Comparison of ENCODE assay signal across 1 cellular context in the genomic region with DNA sequence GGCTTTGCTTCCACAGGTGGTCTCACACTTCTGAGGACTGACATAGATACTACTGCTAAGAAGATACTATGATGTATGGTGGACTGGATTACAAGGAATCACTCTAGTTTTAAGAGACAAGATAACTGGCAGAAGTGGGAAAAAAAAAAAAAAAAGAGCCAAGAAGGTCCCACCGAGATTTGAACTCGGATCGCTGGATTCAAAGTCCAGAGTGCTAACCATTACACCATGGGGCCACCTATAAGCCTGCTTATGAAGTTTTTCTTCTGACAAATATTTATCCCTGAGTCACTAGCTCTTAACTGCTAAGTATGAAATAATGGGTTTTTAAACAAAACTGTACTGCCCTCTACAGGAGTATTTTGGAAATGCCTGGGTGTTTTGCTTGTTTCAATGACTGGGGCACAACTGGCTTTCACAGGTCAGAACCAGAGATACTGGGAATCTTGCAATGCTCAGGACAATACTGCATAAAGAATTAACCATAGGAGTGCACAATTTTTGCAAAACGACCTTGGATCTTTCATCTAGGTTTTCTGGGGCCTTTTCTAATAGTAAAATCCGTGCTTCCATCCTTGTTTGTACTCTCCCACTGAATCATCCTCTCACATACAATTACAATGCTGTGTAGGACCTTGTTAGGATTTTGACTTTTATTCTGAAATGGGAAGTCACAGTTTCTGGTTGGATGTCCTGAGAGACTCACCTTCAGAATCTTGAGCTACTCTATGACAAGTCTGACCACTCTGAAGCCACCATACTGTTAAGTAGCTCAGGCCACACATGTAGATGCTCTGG.
TF ChIP-seq lines count a peak whose summit lies in the region.

No MANE protein-coding gene starts in this region.

TF ChIP-seq in GM12878, 131 proteins besides CTCF, POLR2A, EP300 and RAD21 (continued from another document and continues in another):
- TF ChIP-seq ZNF207 (IDR thresholded peaks at IDR 0.05; ENCODE audit: borderline replicate concordance) (0 out of 2 replicates have a peak, but pooled peaks have one; percentile 25), RELA (IDR thresholded peaks at IDR 0.05; ENCODE audit: borderline replicate concordance, partially characterized antibody) (peak; percentile 71), EED (IDR thresholded peaks at IDR 0.05; ENCODE audit: low read depth) (no peak), ASH2L (IDR thresholded peaks at IDR 0.05; ENCODE audit: borderline replicate concordance, low read depth) (no peak), ZNF217 (IDR thresholded peaks at IDR 0.05) (no peak), CHD2 (IDR thresholded peaks at IDR 0.05; ENCODE audit: borderline replicate concordance, low read depth, low read length) (no peak), SUZ12 (IDR thresholded peaks at IDR 0.05; ENCODE audit: unreplicated experiment) (no peak), MXI1 (IDR thresholded peaks at IDR 0.05; ENCODE audit: low read depth, low read length) (no peak), MYB (IDR thresholded peaks at IDR 0.05; ENCODE audit: borderline replicate concordance, low read depth, low read length) (no peak), ZBTB33 (IDR thresholded peaks at IDR 0.05) (0 out of 2 replicates have a peak, but pooled peaks have one; percentile 47), POLR2AphosphoS5 (IDR thresholded peaks at IDR 0.05; ENCODE audit: low read length) (no peak), DPF2 (IDR thresholded peaks at IDR 0.05) (no peak), IRF4 (IDR thresholded peaks at IDR 0.05; ENCODE audit: low read depth, low read length) (0 out of 2 replicates have a peak, but pooled peaks have one; percentile 26), SRF (IDR thresholded peaks at IDR 0.05; ENCODE audit: low read depth in 2 of 2, low read length in 2 of 2) (no peak), CREB1 (IDR thresholded peaks at IDR 0.05; ENCODE audit: low read depth) (0 out of 2 replicates have a peak, but pooled peaks have one; percentile 42), ZBTB40 (IDR thresholded peaks at IDR 0.05; ENCODE audit: borderline replicate concordance) (peak; percentile 73; the same call in 1 of the 2 replicates), BACH1 (IDR thresholded peaks at IDR 0.05; ENCODE audit: borderline replicate concordance) (no peak; the same call in 1 of the 2 replicates), HDGF (IDR thresholded peaks at IDR 0.05) (no peak), NFYA (IDR thresholded peaks at IDR 0.05; ENCODE audit: borderline replicate concordance, low read depth, low read length) (no peak), GATAD2B (conservative IDR thresholded peaks at IDR 0.05; ENCODE audit: low read depth) (no peak), ATF7 (IDR thresholded peaks at IDR 0.05; ENCODE audit: low read depth) (peak; percentile 72), JUNB (IDR thresholded peaks at IDR 0.05) (peak; percentile 27), ZZZ3 (IDR thresholded peaks at IDR 0.05; ENCODE audit: control insufficient read depth, insufficient read length, low read depth) (no peak), MTA2 (IDR thresholded peaks at IDR 0.05; ENCODE audit: low read depth) (no peak), CBFB (IDR thresholded peaks at IDR 0.05; ENCODE audit: low read depth) (peak; percentile 64; the same call in 1 of the 2 replicates), STAT3 (IDR thresholded peaks at IDR 0.05; ENCODE audit: low read depth, low read length) (no peak), TCF12 (IDR thresholded peaks at IDR 0.05; ENCODE audit: low read depth, low read length) (no peak), CBX3 (IDR thresholded peaks at IDR 0.05; ENCODE audit: borderline replicate concordance, low read depth) (no peak), SIX5 (IDR thresholded peaks at IDR 0.05; ENCODE audit: low read depth, low read length, severe bottlenecking) (no peak), CEBPB (IDR thresholded peaks at IDR 0.05; ENCODE audit: borderline replicate concordance in 1 of 2, low read depth in 2 of 2, low read length in 2 of 2) (no peak), ZBED1 (IDR thresholded peaks at IDR 0.05; ENCODE audit: borderline replicate concordance) (no peak), SMARCA5 (IDR thresholded peaks at IDR 0.05) (no peak)
- TF ChIP-seq, protein P1, sequence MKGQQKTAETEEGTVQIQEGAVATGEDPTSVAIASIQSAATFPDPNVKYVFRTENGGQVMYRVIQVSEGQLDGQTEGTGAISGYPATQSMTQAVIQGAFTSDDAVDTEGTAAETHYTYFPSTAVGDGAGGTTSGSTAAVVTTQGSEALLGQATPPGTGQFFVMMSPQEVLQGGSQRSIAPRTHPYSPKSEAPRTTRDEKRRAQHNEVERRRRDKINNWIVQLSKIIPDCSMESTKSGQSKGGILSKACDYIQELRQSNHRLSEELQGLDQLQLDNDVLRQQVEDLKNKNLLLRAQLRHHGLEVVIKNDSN (IDR thresholded peaks at IDR 0.05; ENCODE audit: borderline replicate concordance, extremely low read length, insufficient read depth, low read depth, low read length), result no peak
- TF ChIP-seq, protein P2, sequence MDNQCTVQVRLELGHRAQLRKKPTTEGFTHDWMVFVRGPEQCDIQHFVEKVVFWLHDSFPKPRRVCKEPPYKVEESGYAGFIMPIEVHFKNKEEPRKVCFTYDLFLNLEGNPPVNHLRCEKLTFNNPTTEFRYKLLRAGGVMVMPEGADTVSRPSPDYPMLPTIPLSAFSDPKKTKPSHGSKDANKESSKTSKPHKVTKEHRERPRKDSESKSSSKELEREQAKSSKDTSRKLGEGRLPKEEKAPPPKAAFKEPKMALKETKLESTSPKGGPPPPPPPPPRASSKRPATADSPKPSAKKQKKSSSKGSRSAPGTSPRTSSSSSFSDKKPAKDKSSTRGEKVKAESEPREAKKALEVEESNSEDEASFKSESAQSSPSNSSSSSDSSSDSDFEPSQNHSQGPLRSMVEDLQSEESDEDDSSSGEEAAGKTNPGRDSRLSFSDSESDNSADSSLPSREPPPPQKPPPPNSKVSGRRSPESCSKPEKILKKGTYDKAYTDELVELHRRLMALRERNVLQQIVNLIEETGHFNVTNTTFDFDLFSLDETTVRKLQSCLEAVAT (IDR thresholded peaks at IDR 0.05), result no peak
- TF ChIP-seq, protein P3, sequence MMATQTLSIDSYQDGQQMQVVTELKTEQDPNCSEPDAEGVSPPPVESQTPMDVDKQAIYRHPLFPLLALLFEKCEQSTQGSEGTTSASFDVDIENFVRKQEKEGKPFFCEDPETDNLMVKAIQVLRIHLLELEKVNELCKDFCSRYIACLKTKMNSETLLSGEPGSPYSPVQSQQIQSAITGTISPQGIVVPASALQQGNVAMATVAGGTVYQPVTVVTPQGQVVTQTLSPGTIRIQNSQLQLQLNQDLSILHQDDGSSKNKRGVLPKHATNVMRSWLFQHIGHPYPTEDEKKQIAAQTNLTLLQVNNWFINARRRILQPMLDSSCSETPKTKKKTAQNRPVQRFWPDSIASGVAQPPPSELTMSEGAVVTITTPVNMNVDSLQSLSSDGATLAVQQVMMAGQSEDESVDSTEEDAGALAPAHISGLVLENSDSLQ (IDR thresholded peaks at IDR 0.05), result no peak
- TF ChIP-seq, protein P4, sequence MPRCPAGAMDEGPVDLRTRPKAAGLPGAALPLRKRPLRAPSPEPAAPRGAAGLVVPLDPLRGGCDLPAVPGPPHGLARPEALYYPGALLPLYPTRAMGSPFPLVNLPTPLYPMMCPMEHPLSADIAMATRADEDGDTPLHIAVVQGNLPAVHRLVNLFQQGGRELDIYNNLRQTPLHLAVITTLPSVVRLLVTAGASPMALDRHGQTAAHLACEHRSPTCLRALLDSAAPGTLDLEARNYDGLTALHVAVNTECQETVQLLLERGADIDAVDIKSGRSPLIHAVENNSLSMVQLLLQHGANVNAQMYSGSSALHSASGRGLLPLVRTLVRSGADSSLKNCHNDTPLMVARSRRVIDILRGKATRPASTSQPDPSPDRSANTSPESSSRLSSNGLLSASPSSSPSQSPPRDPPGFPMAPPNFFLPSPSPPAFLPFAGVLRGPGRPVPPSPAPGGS (IDR thresholded peaks at IDR 0.05; ENCODE audit: borderline replicate concordance, insufficient read depth, low read depth, low read length, poor library complexity, severe bottlenecking), result no peak
- TF ChIP-seq, protein P5, sequence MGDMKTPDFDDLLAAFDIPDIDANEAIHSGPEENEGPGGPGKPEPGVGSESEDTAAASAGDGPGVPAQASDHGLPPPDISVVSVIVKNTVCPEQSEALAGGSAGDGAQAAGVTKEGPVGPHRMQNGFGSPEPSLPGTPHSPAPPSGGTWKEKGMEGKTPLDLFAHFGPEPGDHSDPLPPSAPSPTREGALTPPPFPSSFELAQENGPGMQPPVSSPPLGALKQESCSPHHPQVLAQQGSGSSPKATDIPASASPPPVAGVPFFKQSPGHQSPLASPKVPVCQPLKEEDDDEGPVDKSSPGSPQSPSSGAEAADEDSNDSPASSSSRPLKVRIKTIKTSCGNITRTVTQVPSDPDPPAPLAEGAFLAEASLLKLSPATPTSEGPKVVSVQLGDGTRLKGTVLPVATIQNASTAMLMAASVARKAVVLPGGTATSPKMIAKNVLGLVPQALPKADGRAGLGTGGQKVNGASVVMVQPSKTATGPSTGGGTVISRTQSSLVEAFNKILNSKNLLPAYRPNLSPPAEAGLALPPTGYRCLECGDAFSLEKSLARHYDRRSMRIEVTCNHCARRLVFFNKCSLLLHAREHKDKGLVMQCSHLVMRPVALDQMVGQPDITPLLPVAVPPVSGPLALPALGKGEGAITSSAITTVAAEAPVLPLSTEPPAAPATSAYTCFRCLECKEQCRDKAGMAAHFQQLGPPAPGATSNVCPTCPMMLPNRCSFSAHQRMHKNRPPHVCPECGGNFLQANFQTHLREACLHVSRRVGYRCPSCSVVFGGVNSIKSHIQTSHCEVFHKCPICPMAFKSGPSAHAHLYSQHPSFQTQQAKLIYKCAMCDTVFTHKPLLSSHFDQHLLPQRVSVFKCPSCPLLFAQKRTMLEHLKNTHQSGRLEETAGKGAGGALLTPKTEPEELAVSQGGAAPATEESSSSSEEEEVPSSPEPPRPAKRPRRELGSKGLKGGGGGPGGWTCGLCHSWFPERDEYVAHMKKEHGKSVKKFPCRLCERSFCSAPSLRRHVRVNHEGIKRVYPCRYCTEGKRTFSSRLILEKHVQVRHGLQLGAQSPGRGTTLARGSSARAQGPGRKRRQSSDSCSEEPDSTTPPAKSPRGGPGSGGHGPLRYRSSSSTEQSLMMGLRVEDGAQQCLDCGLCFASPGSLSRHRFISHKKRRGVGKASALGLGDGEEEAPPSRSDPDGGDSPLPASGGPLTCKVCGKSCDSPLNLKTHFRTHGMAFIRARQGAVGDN (IDR thresholded peaks at IDR 0.05), result no peak
- TF ChIP-seq, protein P6, sequence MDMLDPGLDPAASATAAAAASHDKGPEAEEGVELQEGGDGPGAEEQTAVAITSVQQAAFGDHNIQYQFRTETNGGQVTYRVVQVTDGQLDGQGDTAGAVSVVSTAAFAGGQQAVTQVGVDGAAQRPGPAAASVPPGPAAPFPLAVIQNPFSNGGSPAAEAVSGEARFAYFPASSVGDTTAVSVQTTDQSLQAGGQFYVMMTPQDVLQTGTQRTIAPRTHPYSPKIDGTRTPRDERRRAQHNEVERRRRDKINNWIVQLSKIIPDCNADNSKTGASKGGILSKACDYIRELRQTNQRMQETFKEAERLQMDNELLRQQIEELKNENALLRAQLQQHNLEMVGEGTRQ (IDR thresholded peaks at IDR 0.05; ENCODE audit: borderline replicate concordance, low read depth, low read length), result no peak
